Comparison of ENCODE assay signal across 18 cellular contexts in genomic region chr15:40789119-40789518, GRCh38. TPM values are rescaled to one million over a fixed set of nuclear protein-coding genes. Genes with fewer than 3 reads are reported as not detected.
DNase-seq lines count a peak whose midpoint lies in the region; ATAC-seq, FAIRE-seq and TF ChIP-seq lines count a peak whose summit lies in the region.
"Had no signal": no experiment of that assay in that cellular context is flagged by ENCODE, and none has a peak within 500 bp of the region (broad histone marks: within the 10 kb centered on the region; RNA-seq: fewer than 3 reads in every experiment).

No MANE protein-coding gene starts in this region.

- H3K27me3 Mint-ChIP-seq in nephron progenitor cell (ENCODE audit: low read depth, poor library complexity), result peaks cover 3% of the 10 kb centered on the region
- H3K27me3 Mint-ChIP-seq in glutamatergic neuron (ENCODE audit: unreplicated experiment), result peaks cover 2% of the 10 kb centered on the region
- H3K27me3 Mint-ChIP-seq: stimulated activated naive B cell treated with anti-CD40 and anti-IgM and Interleukin-4, amounts not matched to agents 10 μg/mL and 1 μg/mL and 100 μg/mL, for 72 hours had no signal

- H3K79me1 ChIP-seq in H1 (ENCODE audit: low read depth, low read length), result peaks cover 4% of the 10 kb centered on the region

- H3K27ac ChIP-seq in H1 (ENCODE audit: low read depth, low read length) (no peak overlapping the region), aorta (ENCODE audit: low read depth in 1 of 2, low read length in 2 of 2) (no peak overlapping the region)
- H3K27ac ChIP-seq: brain microvascular endothelial cell, vagina had no signal

- H2BK5ac ChIP-seq in H1 (ENCODE audit: low read depth, low read length), result no peak overlapping the region; the same call in 1 of the 2 replicates

- no peak overlapping the region for H3K23ac ChIP-seq in H1 (ENCODE audit: insufficient read length)

- intact Hi-C loops in Right ventricle myocardium inferior (cut with DNase I), result no loop called here
- intact Hi-C loops in left ventricle myocardium superior (cut with micrococcal nuclease), result no loop called here
- intact Hi-C loops in aorta (cut with DNase I), result no loop called here

- no peaks in the 10 kb centered on the region for H3K9me3 ChIP-seq in H1 (ENCODE audit: insufficient read depth in 2 of 2, low read depth in 1 of 2, low read length in 1 of 2)
- H3K9me3 ChIP-seq in aorta (ENCODE audit: control insufficient read depth, low read length), result no peaks in the 10 kb centered on the region
- H3K9me3 ChIP-seq: vagina had no signal

- H4K5ac ChIP-seq in H1 (ENCODE audit: insufficient read length, low read depth, low read length), result no peak overlapping the region

- TF ChIP-seq POLR2A in H1 (IDR thresholded peaks at IDR 0.05; ENCODE audit: control extremely low read depth in 1 of 2, low read depth in 2 of 2, low read length in 2 of 2), result no peak

- peak overlapping the region in 1 of 2 experiments; percentile 16; a peak in 1 of 4 replicates for H3K4me2 ChIP-seq in H1 (ENCODE audit: insufficient read depth in 1 of 2, low read depth in 2 of 2, low read length in 2 of 2)

- FAIRE-seq in H1 (lab: Jason Lieb, UNC), result no peak

- no peak overlapping the region for H2BK15ac ChIP-seq in H1 (ENCODE audit: low read length)

- peaks cover 2 to 7% of the 10 kb centered on the region in 2 experiments for H4K20me1 ChIP-seq in H1 (replicated peaks in 1 of 2; ENCODE audit: control insufficient read depth in 1 of 2, insufficient read depth in 2 of 2, low read length in 2 of 2)

- no peak overlapping the region for H3K4ac ChIP-seq in H1 (replicated peaks; ENCODE audit: insufficient read length, low read depth, low read length)

- H3K4me3 ChIP-seq in H1 (ENCODE audit: extremely low read depth in 1 of 4, insufficient read depth in 2 of 4, low read depth in 3 of 4, low read length in 4 of 4), result no peak overlapping the region
- H3K4me3 ChIP-seq in aorta (ENCODE audit: low read length in 2 of 2), result no peak overlapping the region
- H3K4me3 ChIP-seq: vagina had no signal

- no peak for TF ChIP-seq RAD21 in H1 (IDR thresholded peaks at IDR 0.05 in 1 of 2, conservative IDR thresholded peaks at IDR 0.05 in 1 of 2; ENCODE audit: low read depth in 2 of 2, low read length in 2 of 2)

- H3K9ac ChIP-seq in H1 (replicated peaks in 1 of 4; ENCODE audit: extremely low read depth in 1 of 4, low read depth in 3 of 4, low read length in 3 of 4), result no peak overlapping the region

- ATAC-seq in Right ventricle myocardium inferior (no peak), left ventricle myocardium superior (no peak), aorta (ENCODE audit: low FRiP score) (peak; percentile 26)
- ATAC-seq: stimulated activated naive B cell treated with anti-CD40 and anti-IgM and Interleukin-4, amounts not matched to agents 10 μg/mL and 1 μg/mL and 100 μg/mL, for 72 hours had no signal

- H3K4me1 Mint-ChIP-seq in nephron progenitor cell (peaks cover 12% of the 10 kb centered on the region), glutamatergic neuron (ENCODE audit: low read depth, unreplicated experiment) (peaks cover 2% of the 10 kb centered on the region)

- H3K79me2 ChIP-seq in H1 (ENCODE audit: control insufficient read depth in 1 of 2, insufficient read depth in 2 of 2, low read length in 2 of 2), result peaks cover 0 to 22% of the 10 kb centered on the region in 2 experiments; a peak in 3 of 4 replicates

- DNase-seq in Right ventricle myocardium inferior (ENCODE audit: missing footprints) (peak; percentile 16), left ventricle myocardium superior (no peak), H1 (ENCODE audit: low read depth in 1 of 2, low spot score in 2 of 2) (no peak), nephron progenitor cell (no peak), aorta (peak; percentile 12 to 48), glutamatergic neuron (no peak), NCI-H345 treated with DMSO at 0.1 percent for 48 hours (lab: John Stamatoyannopoulos, UW; ENCODE audit: unreplicated experiment) (no peak), dermis blood vessel endothelial cell (no peak)
- DNase-seq: activated CD4-positive, CD25-positive, alpha-beta regulatory T cell treated with anti-CD3 and anti-CD28 coated beads, Interleukin-2, amount 50 U/mL, for 72 hours; activated CD8-positive, alpha-beta memory T cell treated with anti-CD3 and anti-CD28 coated beads, Interleukin-2, amount 50 U/mL, for 4 hours; activated naive CD4-positive, alpha-beta T cell treated with Interleukin-2 at 50 U/mL for 16 hours; brain microvascular endothelial cell; IMR-90; NCI-H2081 treated with DMSO at 0.1 percent for 48 hours; NCI-H774; stimulated activated naive B cell treated with anti-CD40 and anti-IgM and Interleukin-4, amounts not matched to agents 10 μg/mL and 1 μg/mL and 100 μg/mL, for 72 hours had no signal

- WGBS in H1 (ENCODE audit: extremely low coverage in 1 of 2, insufficient coverage in 1 of 2, insufficient read length in 1 of 2, insufficient replicate concordance in 2 of 2, low coverage in 1 of 2, low lambda C conversion rate in 2 of 2, missing lambda C conversion rate in 1 of 2), 2 experiments, result 87% methylated on average over 4 of the region's 5 CpGs; no CpG with 5 or more reads in 1 of the 2 experiments
- WGBS in aorta, 2 donors, result 87 to 92% methylated on average over 5 of the region's 5 CpGs

- peak overlapping the region; percentile 86; the same call in 1 of the 2 replicates for H2AK5ac ChIP-seq in H1 (ENCODE audit: low read depth, low read length)

- POLR2A ChIA-PET in H1 (lab: Charles Lee; ENCODE audit: partially characterized antibody), result interaction anchor here (0.9 to 2.4 kb wide), 7 partner anchors 9 to 164 kb away, joined by 3 to 7 read pairs (median 3); partner anchors contain the start of genes CHAC1, GCHFR and SPINT1

- H3K14ac ChIP-seq in H1 (ENCODE audit: insufficient read length), result no peak overlapping the region

- no peak overlapping the region for H2BK12ac ChIP-seq in H1 (ENCODE audit: low read depth, low read length)

- no peaks in the 10 kb centered on the region; the same call in 1 of the 2 replicates for H3K23me2 ChIP-seq in H1 (ENCODE audit: low read depth, low read length)

- H3K18ac ChIP-seq in H1 (ENCODE audit: extremely low read depth, low read length), result 0 out of 2 replicates have a peak overlapping the region, but pooled peaks have one; percentile 32

- no peak for TF ChIP-seq EP300 in H1 (IDR thresholded peaks at IDR 0.05; ENCODE audit: borderline replicate concordance in 1 of 2, low read depth in 2 of 2, low read length in 2 of 2)

- H2BK20ac ChIP-seq in H1 (ENCODE audit: low read length), result no peak overlapping the region

- no peak overlapping the region for H3K4me3 Mint-ChIP-seq in nephron progenitor cell
- no peak overlapping the region for H3K4me3 Mint-ChIP-seq in glutamatergic neuron (ENCODE audit: unreplicated experiment)
- H3K4me3 Mint-ChIP-seq: stimulated activated naive B cell treated with anti-CD40 and anti-IgM and Interleukin-4, amounts not matched to agents 10 μg/mL and 1 μg/mL and 100 μg/mL, for 72 hours had no signal

- H3K56ac ChIP-seq in H1 (replicated peaks; ENCODE audit: insufficient read length, low read depth, low read length), result no peak overlapping the region

- H3K36me3 Mint-ChIP-seq in nephron progenitor cell (ENCODE audit: low read depth), result peaks cover 21% of the 10 kb centered on the region
- H3K36me3 Mint-ChIP-seq in glutamatergic neuron (ENCODE audit: unreplicated experiment), result no peaks in the 10 kb centered on the region

- CTCF ChIA-PET in H1 (lab: Charles Lee; ENCODE audit: partially characterized antibody), result interaction anchor here (0.5 to 12.9 kb wide), 12 partner anchors 10 to 105 kb away, joined by 3 to 184 read pairs (median 4); partner anchors contain the start of genes C15orf62, DNAJC17, GCHFR and VPS18

- H4K8ac ChIP-seq in H1 (ENCODE audit: extremely low read depth, insufficient read depth, low read length), result no peak overlapping the region

- H3K27me3 ChIP-seq in H1 (replicated peaks in 1 of 4; ENCODE audit: control insufficient read depth in 3 of 4, extremely low read depth in 1 of 4, insufficient read depth in 3 of 4, low read length in 3 of 4) (no peaks in the 10 kb centered on the region), aorta (ENCODE audit: control insufficient read depth in 1 of 2, insufficient read depth in 2 of 2, low read length in 1 of 2) (no peaks in the 10 kb centered on the region)
- H3K27me3 ChIP-seq: brain microvascular endothelial cell, vagina had no signal

- no peak overlapping the region for H4K91ac ChIP-seq in H1 (replicated peaks; ENCODE audit: insufficient read length, low read length)

- H2BK120ac ChIP-seq in H1 (replicated peaks; ENCODE audit: low read depth, low read length), result no peak overlapping the region

- H3K4me1 ChIP-seq in H1 (replicated peaks in 1 of 4; ENCODE audit: control insufficient read depth in 3 of 4, insufficient read depth in 4 of 4, low read length in 3 of 4) (peaks cover 19 to 35% (median 20%) of the 10 kb centered on the region in 4 experiments), aorta (ENCODE audit: control insufficient read depth in 1 of 2, insufficient read depth in 2 of 2, low read length in 2 of 2) (no peaks in the 10 kb centered on the region)

- H3K9me3 Mint-ChIP-seq in nephron progenitor cell, result no peaks in the 10 kb centered on the region
- H3K9me3 Mint-ChIP-seq in glutamatergic neuron (ENCODE audit: unreplicated experiment), result no peaks in the 10 kb centered on the region
- H3K9me3 Mint-ChIP-seq: stimulated activated naive B cell treated with anti-CD40 and anti-IgM and Interleukin-4, amounts not matched to agents 10 μg/mL and 1 μg/mL and 100 μg/mL, for 72 hours had no signal

- TF ChIP-seq CTCF in H1 (IDR thresholded peaks at IDR 0.05; ENCODE audit: control extremely low read depth in 1 of 3, insufficient read depth in 1 of 3, low read depth in 1 of 3, low read length in 3 of 3), result no peak
- TF ChIP-seq CTCF in nephron progenitor cell (IDR thresholded peaks at IDR 0.05), result no peak
- no peak for TF ChIP-seq CTCF in glutamatergic neuron (IDR thresholded peaks at IDR 0.05; ENCODE audit: partially characterized antibody, unreplicated experiment)

- H3K27ac Mint-ChIP-seq in nephron progenitor cell (peak overlapping the region; percentile 81), glutamatergic neuron (ENCODE audit: unreplicated experiment) (no peak overlapping the region)
- H3K27ac Mint-ChIP-seq: stimulated activated naive B cell treated with anti-CD40 and anti-IgM and Interleukin-4, amounts not matched to agents 10 μg/mL and 1 μg/mL and 100 μg/mL, for 72 hours had no signal

- H3K36me3 ChIP-seq in H1 (ENCODE audit: control insufficient read depth in 2 of 4, insufficient read depth in 4 of 4, low read length in 3 of 4), result no peaks in the 10 kb centered on the region; a peak in 1 of 8 replicates
- no peaks in the 10 kb centered on the region for H3K36me3 ChIP-seq in aorta (ENCODE audit: control insufficient read depth in 1 of 2, insufficient read depth in 2 of 2, low read length in 1 of 2)
- H3K36me3 ChIP-seq: brain microvascular endothelial cell, vagina had no signal

- H2AFZ ChIP-seq in H1 (ENCODE audit: low read length), result no peak overlapping the region

RNA-seq across cellular contexts. Expression of gene ZFYVE19, which starts 17.8 kb away (rescaled TPM):
- 27.6 TPM for total RNA-seq in Right ventricle myocardium inferior
- total RNA-seq in left ventricle myocardium superior, result 30.9 TPM
- 10.7 and 11.2 TPM in 2 replicates for total RNA-seq in H1 (2021; fragmentation: NEBNext Ultra II Directional; extraction: Animal tissue kit (Norgen Biotek cat#: 25700))
- 21.8 and 23.7 TPM in 2 replicates for polyA plus RNA-seq in H1 (2011; rRNA removed)
- polyA plus RNA-seq in H1 (2011; cell fraction: cytosol; rRNA removed), result 29.4 TPM
- polyA plus RNA-seq in H1 (2011; cell fraction: nucleus; rRNA removed), result 40.8 TPM
- 11.4 to 14.9 TPM (median 14.1 TPM) in 4 replicates for polyA plus RNA-seq in H1 (2012, experiment 1 of 2)
- 15.7 TPM for polyA plus RNA-seq in H1 (2012, experiment 2 of 2)
- polyA plus RNA-seq in H1 (2013, experiment 1 of 2), result 8.8 TPM
- polyA plus RNA-seq in H1 (2013, experiment 2 of 2), result 7.9 TPM
- 15.7 and 27.7 TPM in 2 replicates for polyA minus RNA-seq in H1 (2011; rRNA and poly(A)+ RNA removed)
- polyA minus RNA-seq in H1 (2011; cell fraction: cytosol; rRNA and poly(A)+ RNA removed), result 11.6 TPM
- 13.3 TPM for polyA minus RNA-seq in H1 (2011; cell fraction: nucleus; rRNA and poly(A)+ RNA removed)
- total RNA-seq in aorta, result 10 to 100 TPM in 1 of 2 donors, 1 to 10 TPM in 1; 9.3 to 17.4 TPM
- 10 to 100 TPM; 14.5 to 48.0 TPM for polyA plus RNA-seq in aorta
- total RNA-seq in glutamatergic neuron (ENCODE audit: unreplicated experiment), result 11.8 TPM
- total RNA-seq in dermis blood vessel endothelial cell, result 32.3 and 47.5 TPM in 2 replicates

RNA-seq across cellular contexts. Expression of gene DNAJC17, which starts 18.2 kb away (rescaled TPM):
- total RNA-seq in Right ventricle myocardium inferior, result 19.7 TPM
- 16.2 TPM for total RNA-seq in left ventricle myocardium superior
- total RNA-seq in H1 (2021; fragmentation: NEBNext Ultra II Directional; extraction: Animal tissue kit (Norgen Biotek cat#: 25700)), result 39.5 and 43.8 TPM in 2 replicates
- 45.4 and 47.2 TPM in 2 replicates for polyA plus RNA-seq in H1 (2011; rRNA removed)
- 58.5 TPM for polyA plus RNA-seq in H1 (2011; cell fraction: cytosol; rRNA removed)
- 40.6 TPM for polyA plus RNA-seq in H1 (2011; cell fraction: nucleus; rRNA removed)
- polyA plus RNA-seq in H1 (2012, experiment 1 of 2), result 46.9 to 61.4 TPM (median 54.1 TPM) in 4 replicates
- polyA plus RNA-seq in H1 (2012, experiment 2 of 2), result 25.1 TPM
- 57.1 TPM for polyA plus RNA-seq in H1 (2013, experiment 1 of 2)
- polyA plus RNA-seq in H1 (2013, experiment 2 of 2), result 51.5 TPM
- polyA minus RNA-seq in H1 (2011; rRNA and poly(A)+ RNA removed), result 26.1 and 28.2 TPM in 2 replicates
- 26.9 TPM for polyA minus RNA-seq in H1 (2011; cell fraction: cytosol; rRNA and poly(A)+ RNA removed)
- polyA minus RNA-seq in H1 (2011; cell fraction: nucleus; rRNA and poly(A)+ RNA removed), result 10.4 TPM
- total RNA-seq in aorta, result 10 to 100 TPM; 29.4 to 34.7 TPM
- polyA plus RNA-seq in aorta, result 10 to 100 TPM; 20.5 to 75.9 TPM
- 43.2 TPM for total RNA-seq in glutamatergic neuron (ENCODE audit: unreplicated experiment)
- 21.6 and 61.4 TPM in 2 replicates for total RNA-seq in dermis blood vessel endothelial cell

RNA-seq across cellular contexts. Expression of gene C15orf62, which starts 19.3 kb away (rescaled TPM):
- 0.24 TPM for total RNA-seq in Right ventricle myocardium inferior
- not detected for total RNA-seq in left ventricle myocardium superior
- total RNA-seq in H1 (2021; fragmentation: NEBNext Ultra II Directional; extraction: Animal tissue kit (Norgen Biotek cat#: 25700)), result 0.56 and 0.57 TPM in 2 replicates
- 0.06 and 0.19 TPM in 2 replicates for polyA plus RNA-seq in H1 (2011; rRNA removed)
- polyA plus RNA-seq in H1 (2011; cell fraction: cytosol; rRNA removed), result 0.09 TPM
- polyA plus RNA-seq in H1 (2011; cell fraction: nucleus; rRNA removed), result 0.19 TPM
- polyA plus RNA-seq in H1 (2012, experiment 1 of 2), result 0.75 to 1.7 TPM (median 1.1 TPM) in 4 replicates
- 0.87 TPM for polyA plus RNA-seq in H1 (2012, experiment 2 of 2)
- polyA plus RNA-seq in H1 (2013, experiment 1 of 2), result 0.20 TPM
- 0.24 TPM for polyA plus RNA-seq in H1 (2013, experiment 2 of 2)
- 0.13 TPM in 1 of 2 replicates, not detected in the other for polyA minus RNA-seq in H1 (2011; rRNA and poly(A)+ RNA removed)
- not detected for polyA minus RNA-seq in H1 (2011; cell fraction: cytosol; rRNA and poly(A)+ RNA removed)
- polyA minus RNA-seq in H1 (2011; cell fraction: nucleus; rRNA and poly(A)+ RNA removed), result 0.80 TPM
- under 1 TPM; 0.19 to 0.87 TPM for total RNA-seq in aorta
- under 1 TPM in 1 of 2 donors, not detected in 1; 0.97 TPM for polyA plus RNA-seq in aorta
- 0.17 TPM for total RNA-seq in glutamatergic neuron (ENCODE audit: unreplicated experiment)
- 1.0 and 2.1 TPM in 2 replicates for total RNA-seq in dermis blood vessel endothelial cell
- total RNA-seq: IMR-90, RPMI7951 had no signal
- polyA plus RNA-seq: IMR-90 had no signal

RNA-seq across cellular contexts. Expression of gene GCHFR, which starts 25.3 kb away (rescaled TPM):
- total RNA-seq in Right ventricle myocardium inferior, result 8.1 TPM
- 5.6 TPM for total RNA-seq in left ventricle myocardium superior
- 22.7 and 25.9 TPM in 2 replicates for total RNA-seq in H1 (2021; fragmentation: NEBNext Ultra II Directional; extraction: Animal tissue kit (Norgen Biotek cat#: 25700))
- 81.5 and 102 TPM in 2 replicates for polyA plus RNA-seq in H1 (2011; rRNA removed)
- polyA plus RNA-seq in H1 (2011; cell fraction: cytosol; rRNA removed), result 59.2 TPM
- 56.4 TPM for polyA plus RNA-seq in H1 (2011; cell fraction: nucleus; rRNA removed)
- 21.1 to 35.2 TPM (median 30.6 TPM) in 4 replicates for polyA plus RNA-seq in H1 (2012, experiment 1 of 2)
- polyA plus RNA-seq in H1 (2012, experiment 2 of 2), result 35.5 TPM
- 29.6 TPM for polyA plus RNA-seq in H1 (2013, experiment 1 of 2)
- 28.9 TPM for polyA plus RNA-seq in H1 (2013, experiment 2 of 2)
- polyA minus RNA-seq in H1 (2011; rRNA and poly(A)+ RNA removed), result 8.3 and 8.8 TPM in 2 replicates
- 14.4 TPM for polyA minus RNA-seq in H1 (2011; cell fraction: cytosol; rRNA and poly(A)+ RNA removed)
- polyA minus RNA-seq in H1 (2011; cell fraction: nucleus; rRNA and poly(A)+ RNA removed), result 17.8 TPM
- total RNA-seq in aorta, result 1 to 10 TPM; 4.5 to 7.7 TPM
- 10 to 100 TPM; 21.0 to 48.2 TPM for polyA plus RNA-seq in aorta
- 5.0 TPM for total RNA-seq in glutamatergic neuron (ENCODE audit: unreplicated experiment)
- total RNA-seq in dermis blood vessel endothelial cell, result 29.5 and 30.6 TPM in 2 replicates

RNA-seq across cellular contexts. Expression of gene RMDN3, which starts 34.1 kb away (rescaled TPM):
- 19.1 TPM for total RNA-seq in Right ventricle myocardium inferior
- total RNA-seq in left ventricle myocardium superior, result 17.9 TPM
- 24.1 and 25.0 TPM in 2 replicates for total RNA-seq in H1 (2021; fragmentation: NEBNext Ultra II Directional; extraction: Animal tissue kit (Norgen Biotek cat#: 25700))
- polyA plus RNA-seq in H1 (2011; rRNA removed), result 10.8 and 13.8 TPM in 2 replicates
- 20.3 TPM for polyA plus RNA-seq in H1 (2011; cell fraction: cytosol; rRNA removed)
- polyA plus RNA-seq in H1 (2011; cell fraction: nucleus; rRNA removed), result 13.7 TPM
- 15.4 to 21.6 TPM (median 20.6 TPM) in 4 replicates for polyA plus RNA-seq in H1 (2012, experiment 1 of 2)
- polyA plus RNA-seq in H1 (2012, experiment 2 of 2), result 8.8 TPM
- 15.6 TPM for polyA plus RNA-seq in H1 (2013, experiment 1 of 2)
- polyA plus RNA-seq in H1 (2013, experiment 2 of 2), result 17.2 TPM
- 7.7 and 9.4 TPM in 2 replicates for polyA minus RNA-seq in H1 (2011; rRNA and poly(A)+ RNA removed)
- polyA minus RNA-seq in H1 (2011; cell fraction: cytosol; rRNA and poly(A)+ RNA removed), result 9.2 TPM
- polyA minus RNA-seq in H1 (2011; cell fraction: nucleus; rRNA and poly(A)+ RNA removed), result 7.6 TPM
- 10 to 100 TPM; 21.1 to 29.1 TPM for total RNA-seq in aorta
- 10 to 100 TPM; 27.3 to 29.2 TPM for polyA plus RNA-seq in aorta
- total RNA-seq in glutamatergic neuron (ENCODE audit: unreplicated experiment), result 37.1 TPM
- total RNA-seq in dermis blood vessel endothelial cell, result 31.0 and 46.1 TPM in 2 replicates

Comparison
In these comparisons a context has a peak if more than half of its experiments do, and no peak if none do; other contexts are left out.
1. DNase-seq: peak in Right ventricle myocardium inferior (single experiment) and aorta (2 of 2); none in left ventricle myocardium superior (single experiment), H1 (0 of 2), nephron progenitor cell (single experiment), glutamatergic neuron (single experiment), NCI-H345 treated with DMSO at 0.1 percent for 48 hours (single experiment) and dermis blood vessel endothelial cell (single experiment).